In genomic region chr2:128369626-128370467, GRCh38 we compare ENCODE assay signal across 19 cellular contexts. TPM values are rescaled to one million over a fixed set of nuclear protein-coding genes. Genes with fewer than 3 reads are reported as not detected.
DNase-seq lines count a peak whose midpoint lies in the region; ATAC-seq, FAIRE-seq and TF ChIP-seq lines count a peak whose summit lies in the region.
"Had no signal": no experiment of that assay in that cellular context is flagged by ENCODE, and none has a peak within 500 bp of the region (broad histone marks: within the 10 kb centered on the region; RNA-seq: fewer than 3 reads in every experiment).

No MANE protein-coding gene starts in this region.

- no peak overlapping the region for H3K4me2 ChIP-seq in H9 (ENCODE audit: insufficient read depth, insufficient read length, low read length)
- no peak overlapping the region for H3K4me2 ChIP-seq in SK-N-SH

- H3K9me3 Mint-ChIP-seq in H9 (no peaks in the 10 kb centered on the region), WTC11 (no peaks in the 10 kb centered on the region)
- H3K9me3 Mint-ChIP-seq: CD8-positive, alpha-beta T cell; stimulated activated naive CD8-positive, alpha-beta T cell treated with anti-CD3 and anti-CD28 coated beads, Interleukin-15, amount 100 ng/mL, for 72 hours had no signal

- TF ChIP-seq EP300 in SK-N-SH (IDR thresholded peaks at IDR 0.05; ENCODE audit: borderline replicate concordance in 1 of 2, low read depth in 1 of 2, low read length in 1 of 2): no peak

- H3K56ac ChIP-seq in H9 (ENCODE audit: insufficient read length, low read depth, low read length): no peak overlapping the region

- no CpG with 5 or more reads among the region's 16 CpGs for WGBS in H9 (ENCODE audit: extremely low coverage, insufficient read length, low lambda C conversion rate)
- 38% methylated on average over 16 of the region's 16 CpGs for WGBS in prostate gland
- WGBS in SK-N-SH (ENCODE audit: low lambda C conversion rate): 72% methylated on average over 8 of the region's 16 CpGs

- CTCF ChIA-PET in WTC11 (lab: Charles Lee): no interaction called here
- CTCF ChIA-PET in SK-N-SH (lab: Yijun Ruan, JAX): no interaction called here

- peaks cover 0 to 2% (median 0%) of the 10 kb centered on the region in 3 experiments; a peak in 3 of 7 replicates for H3K36me3 Mint-ChIP-seq in H9 (ENCODE audit: insufficient read depth in 1 of 3, low read depth in 3 of 3)
- no peaks in the 10 kb centered on the region for H3K36me3 Mint-ChIP-seq in WTC11
- H3K36me3 Mint-ChIP-seq: activated CD8-positive, alpha-beta memory T cell treated with anti-CD3 and anti-CD28 coated beads, Interleukin-2, amount 10 ng/mL, durations not matched to agents 7 days and 5 days; CD8-positive, alpha-beta T cell had no signal

- TF ChIP-seq RAD21 in SK-N-SH (IDR thresholded peaks at IDR 0.05; ENCODE audit: low read length): no peak

- H2BK120ac ChIP-seq in H9 (ENCODE audit: low read depth, low read length, poor library complexity, severe bottlenecking): no peak overlapping the region

- no peak overlapping the region for H4K8ac ChIP-seq in H9 (replicated peaks; ENCODE audit: insufficient read length, low read depth, low read length)

- DNase-seq in H9 (no peak), WTC11 (ENCODE audit: low spot score) (no peak), left kidney (ENCODE audit: low read depth, low spot score) (peak; percentile 93), prostate gland (ENCODE audit: low spot score) (no peak), RCC 7860 (ENCODE audit: low spot score) (no peak), NCI-H1694 treated with DMSO at 0.1 percent for 48 hours (lab: John Stamatoyannopoulos, UW) (no peak), SK-N-SH (no peak), NCI-H146 (lab: John Stamatoyannopoulos, UW) (no peak)
- DNase-seq: activated CD4-positive, CD25-positive, alpha-beta regulatory T cell treated with anti-CD3 and anti-CD28 coated beads, Interleukin-2, amount 50 U/mL, for 72 hours; activated CD8-positive, alpha-beta memory T cell treated with anti-CD3 and anti-CD28 coated beads, Interleukin-2, amount 10 ng/mL, durations not matched to agents 7 days and 5 days; activated gamma-delta T cell; CD8-positive, alpha-beta T cell; NCI-H1436 treated with DMSO at 0.1 percent for 48 hours; NCI-H510A; SIG-M5; stimulated activated CD4-positive, alpha-beta T cell treated with anti-CD3 and anti-CD28 coated beads, Interleukin-15, amount 100 ng/mL, for 24 hours; stimulated activated naive CD8-positive, alpha-beta T cell treated with anti-CD3 and anti-CD28 coated beads, Interleukin-15, amount 100 ng/mL, for 72 hours had no signal

- H3F3A ChIP-seq in SK-N-SH (replicated peaks; ENCODE audit: insufficient read depth): no peaks in the 10 kb centered on the region

- no peak overlapping the region for H2AFZ ChIP-seq in H9 (ENCODE audit: low read length)
- H2AFZ ChIP-seq in SK-N-SH (ENCODE audit: low read depth): no peak overlapping the region

- H3K36me3 ChIP-seq in prostate gland (no peaks in the 10 kb centered on the region), SK-N-SH (replicated peaks in 1 of 2; ENCODE audit: control insufficient read depth in 1 of 2, insufficient read depth in 2 of 2, low read length in 1 of 2) (no peaks in the 10 kb centered on the region)

- H2BK20ac ChIP-seq in H9 (ENCODE audit: low read depth, low read length, poor library complexity, severe bottlenecking): no peak overlapping the region

- no peaks in the 10 kb centered on the region for H3K23me2 ChIP-seq in H9 (ENCODE audit: insufficient read length, low read depth, low read length, poor library complexity, severe bottlenecking)

- H3K23ac ChIP-seq in H9 (ENCODE audit: insufficient read length, low read depth, low read length): no peak overlapping the region

- H3K27me3 Mint-ChIP-seq in H9 (ENCODE audit: low read depth): peaks cover 1% of the 10 kb centered on the region
- H3K27me3 Mint-ChIP-seq in WTC11 (ENCODE audit: low read depth): no peaks in the 10 kb centered on the region; the same call in 1 of the 2 replicates

- H3K4me3 ChIP-seq in prostate gland: no peak overlapping the region
- H3K4me3 ChIP-seq in SK-N-SH (ENCODE audit: low read depth in 2 of 2, low read length in 1 of 2): no peak overlapping the region

- no peak for TF ChIP-seq CTCF in H9 (conservative IDR thresholded peaks at IDR 0.05)
- no peak for TF ChIP-seq CTCF in WTC11 (IDR thresholded peaks at IDR 0.05)
- TF ChIP-seq CTCF in prostate gland (IDR thresholded peaks at IDR 0.05): no peak
- no peak for TF ChIP-seq CTCF in SK-N-SH (IDR thresholded peaks at IDR 0.05)

- H2BK5ac ChIP-seq in H9 (ENCODE audit: insufficient read length, low read length): no peak overlapping the region

- H3K14ac ChIP-seq in H9 (ENCODE audit: insufficient read depth, low read length): no peak overlapping the region

- no peak overlapping the region for H2BK12ac ChIP-seq in H9 (ENCODE audit: insufficient read length, low read depth, low read length)

- intact Hi-C loops in prostate gland (cut with DNase I): no loop called here

- no peak for FAIRE-seq in RCC 7860 (lab: Jason Lieb, UNC)
- FAIRE-seq: astrocyte had no signal

- H3K9me3 ChIP-seq in H9 (ENCODE audit: control insufficient read depth, low read depth, low read length): no peaks in the 10 kb centered on the region
- H3K9me3 ChIP-seq in prostate gland: no peaks in the 10 kb centered on the region
- H3K9me3 ChIP-seq in SK-N-SH: no peaks in the 10 kb centered on the region

- no peak overlapping the region for H3K4ac ChIP-seq in H9 (ENCODE audit: low read depth, low read length)

- TF ChIP-seq POLR2A in prostate gland (IDR thresholded peaks at IDR 0.05): no peak

- POLR2A ChIA-PET in WTC11 (lab: Charles Lee) (no interaction called here), SK-N-SH (lab: Yijun Ruan, JAX) (no interaction called here)

- H3K4me3 Mint-ChIP-seq in H9 (peak overlapping the region in 1 of 2 experiments; percentile 42; a peak in 2 of 5 replicates), WTC11 (no peak overlapping the region)
- H3K4me3 Mint-ChIP-seq: activated CD8-positive, alpha-beta memory T cell treated with anti-CD3 and anti-CD28 coated beads, Interleukin-2, amount 10 ng/mL, durations not matched to agents 7 days and 5 days; CD8-positive, alpha-beta T cell; stimulated activated naive CD8-positive, alpha-beta T cell treated with anti-CD3 and anti-CD28 coated beads, Interleukin-15, amount 100 ng/mL, for 72 hours had no signal

- ATAC-seq in WTC11: no peak
- ATAC-seq: activated CD8-positive, alpha-beta memory T cell treated with anti-CD3 and anti-CD28 coated beads, Interleukin-2, amount 10 ng/mL, durations not matched to agents 7 days and 5 days; CD8-positive, alpha-beta T cell; stimulated activated naive CD8-positive, alpha-beta T cell treated with anti-CD3 and anti-CD28 coated beads, Interleukin-15, amount 100 ng/mL, for 72 hours had no signal

- H2AK5ac ChIP-seq in H9 (ENCODE audit: insufficient read length, low read length): no peak overlapping the region

- H2BK15ac ChIP-seq in H9 (ENCODE audit: low read depth, low read length): no peak overlapping the region

- H3K4me1 ChIP-seq in H9 (ENCODE audit: insufficient read depth, low read length) (no peaks in the 10 kb centered on the region), prostate gland (replicated peaks) (peaks cover 6% of the 10 kb centered on the region), SK-N-SH (ENCODE audit: control insufficient read depth in 1 of 2, insufficient read depth in 2 of 2, low read depth in 1 of 2, low read length in 1 of 2) (peaks cover 0 to 15% of the 10 kb centered on the region in 2 experiments; a peak in 1 of 4 replicates)

- H4K5ac ChIP-seq in H9 (ENCODE audit: insufficient read length, low read depth, low read length): no peak overlapping the region

- H3K9ac ChIP-seq in H9 (ENCODE audit: extremely low read depth, insufficient read length, low read length) (no peak overlapping the region), SK-N-SH (no peak overlapping the region)

- H4K20me1 ChIP-seq in H9 (ENCODE audit: control insufficient read depth, insufficient read depth, insufficient read length) (no peaks in the 10 kb centered on the region), SK-N-SH (ENCODE audit: insufficient read depth) (no peaks in the 10 kb centered on the region)

- no peak overlapping the region for H3T11ph ChIP-seq in H9 (ENCODE audit: low read length)

- H3K18ac ChIP-seq in H9 (ENCODE audit: insufficient read length, low read depth, low read length): no peak overlapping the region

- H3K79me2 ChIP-seq in H9 (ENCODE audit: insufficient read depth, low read length): no peaks in the 10 kb centered on the region
- H3K79me2 ChIP-seq in SK-N-SH (ENCODE audit: insufficient read depth): no peaks in the 10 kb centered on the region

- H3K27me3 ChIP-seq in H9 (ENCODE audit: insufficient read depth, low read length) (no peaks in the 10 kb centered on the region), prostate gland (replicated peaks; ENCODE audit: insufficient read depth) (no peaks in the 10 kb centered on the region), SK-N-SH (ENCODE audit: insufficient read depth) (no peaks in the 10 kb centered on the region)

- H3K4me1 Mint-ChIP-seq in H9: peaks cover 22 to 27% of the 10 kb centered on the region in 2 experiments
- peaks cover 28% of the 10 kb centered on the region for H3K4me1 Mint-ChIP-seq in WTC11

- H4K91ac ChIP-seq in H9 (ENCODE audit: insufficient read length, low read depth, low read length): no peak overlapping the region

- H3K27ac Mint-ChIP-seq in H9 (peak overlapping the region; percentile 57 to 77 (median 61); a peak in 6 of 7 replicates), WTC11 (peak overlapping the region; percentile 66)
- H3K27ac Mint-ChIP-seq: activated CD8-positive, alpha-beta memory T cell treated with anti-CD3 and anti-CD28 coated beads, Interleukin-2, amount 10 ng/mL, durations not matched to agents 7 days and 5 days; CD8-positive, alpha-beta T cell; stimulated activated naive CD8-positive, alpha-beta T cell treated with anti-CD3 and anti-CD28 coated beads, Interleukin-15, amount 100 ng/mL, for 72 hours had no signal

- no peaks in the 10 kb centered on the region for H3K9me2 ChIP-seq in SK-N-SH

- no peaks in the 10 kb centered on the region for H3K79me1 ChIP-seq in H9 (ENCODE audit: insufficient read depth, low read depth, low read length, poor library complexity, severe bottlenecking)

- H3K27ac ChIP-seq in H9 (ENCODE audit: insufficient read length, low read depth, low read length) (no peak overlapping the region), prostate gland (peak overlapping the region; percentile 6 to 49), SK-N-SH (ENCODE audit: low read depth in 2 of 2, low read length in 1 of 2) (no peak overlapping the region)
- H3K27ac ChIP-seq: HL-60 had no signal

TF ChIP-seq in SK-N-SH, 30 proteins besides CTCF, POLR2A, EP300 and RAD21:
- no peak for TF ChIP-seq TCF12 (IDR thresholded peaks at IDR 0.05)
- TF ChIP-seq YY1 (IDR thresholded peaks at IDR 0.05; ENCODE audit: low read depth): no peak
TF ChIP-seq in SK-N-SH: peak in this region for 0.

RNA-seq across cellular contexts. Expression of gene HS6ST1, which starts 51.2 kb away (rescaled TPM):
- total RNA-seq in H9 (2021): 58.9 and 60.2 TPM in 2 replicates
- total RNA-seq in WTC11 (2021): 50.3 to 55.5 TPM (median 55.1 TPM) in 3 replicates
- total RNA-seq in prostate gland: 100 to 1,000 TPM in 1 of 2 donors, 10 to 100 TPM in 1; 69.0 to 233 TPM
- polyA plus RNA-seq in SK-N-SH (2012; rRNA removed): 5.2 and 5.9 TPM in 2 replicates
- 2.9 and 4.9 TPM in 2 replicates for polyA plus RNA-seq in SK-N-SH (2012; cell fraction: cytosol; rRNA removed)
- 3.4 and 3.8 TPM in 2 replicates for polyA plus RNA-seq in SK-N-SH (2012; cell fraction: nucleus; rRNA removed)

Comparison
In these comparisons a context has a peak if more than half of its experiments do, and no peak if none do; other contexts are left out.
1. H3K27ac ChIP-seq: peak in prostate gland (2 of 2); none in H9 (single experiment) and SK-N-SH (0 of 2).